In the genomic region with DNA sequence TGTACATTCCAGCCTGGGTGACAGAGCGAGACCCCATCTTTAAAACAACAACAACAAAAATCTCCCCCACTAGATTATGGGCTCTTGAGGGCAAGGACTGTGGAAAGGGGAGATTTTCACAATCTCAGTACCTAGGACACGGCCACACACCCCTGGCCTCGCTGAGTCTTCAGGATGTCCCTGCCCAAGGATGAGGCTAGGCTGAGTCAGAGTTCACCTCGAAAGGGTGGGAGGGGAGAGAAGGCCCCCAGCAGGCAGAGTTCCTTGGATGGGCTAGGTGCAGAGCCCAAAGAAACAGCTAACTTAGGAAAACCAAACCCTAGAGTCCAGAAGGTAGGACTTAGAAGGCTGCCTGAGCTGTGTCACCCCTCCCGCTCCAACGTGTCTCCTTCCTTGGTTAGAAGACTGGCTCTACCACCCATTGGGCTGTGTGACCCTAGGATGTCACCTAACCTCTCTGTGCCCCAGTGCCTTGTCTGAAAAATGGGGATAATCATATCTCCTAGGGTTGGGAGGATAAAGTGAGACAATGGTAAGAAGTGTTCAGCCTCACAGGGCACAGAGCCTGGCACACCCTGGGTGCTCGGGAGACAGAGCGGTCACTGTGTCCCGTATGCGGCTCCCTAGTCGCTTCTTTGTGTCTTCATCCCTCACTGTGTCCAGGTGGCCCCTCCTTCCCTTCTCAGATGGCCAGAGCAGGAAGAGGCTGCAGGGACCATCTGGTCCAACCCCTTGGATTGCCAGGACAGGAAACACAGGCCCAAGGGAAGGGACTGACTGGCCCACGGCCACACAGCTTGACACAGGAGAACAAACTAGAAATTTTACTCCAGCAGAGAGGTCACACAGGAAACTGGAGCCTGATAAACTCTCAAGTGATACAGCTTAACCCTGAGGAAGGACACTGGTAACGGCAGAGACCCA, we compare ENCODE assay signal across 13 cellular contexts. TPM values are rescaled to one million over a fixed set of nuclear protein-coding genes. Genes with fewer than 3 reads are reported as not detected.
DNase-seq lines count a peak whose midpoint lies in the region; ATAC-seq and TF ChIP-seq lines count a peak whose summit lies in the region.
"Had no signal": no experiment of that assay in that cellular context is flagged by ENCODE, and none has a peak within 500 bp of the region (broad histone marks: within the 10 kb centered on the region; RNA-seq: fewer than 3 reads in every experiment).

No MANE protein-coding gene starts in this region.

- peak overlapping the region; percentile 75 for H3K27ac ChIP-seq in left ventricle myocardium inferior (replicated peaks)
- H3K27ac ChIP-seq: testis had no signal

- H3K4me3 ChIP-seq in left ventricle myocardium inferior, result no peak overlapping the region
- H3K4me3 ChIP-seq: lung, testis had no signal

- H3K36me3 Mint-ChIP-seq in central memory CD8-positive, alpha-beta T cell (ENCODE audit: insufficient read depth), result peaks cover 14% of the 10 kb centered on the region
- peaks cover 51% of the 10 kb centered on the region for H3K36me3 Mint-ChIP-seq in osteocyte (ENCODE audit: unreplicated experiment)
- H3K36me3 Mint-ChIP-seq in natural killer cell, result no peaks in the 10 kb centered on the region

- peaks cover 10% of the 10 kb centered on the region for H3K36me3 ChIP-seq in left ventricle myocardium inferior

- no peak for ATAC-seq in central memory CD8-positive, alpha-beta T cell (replicated peaks; ENCODE audit: extremely low read depth, poor library complexity, severe bottlenecking)
- ATAC-seq in omental fat pad (ENCODE audit: low FRiP score), result no peak
- ATAC-seq in natural killer cell, result no peak
- no peak for ATAC-seq in GM21576 (IDR thresholded peaks at IDR 0.05; ENCODE audit: unreplicated experiment)

- H3K9me3 ChIP-seq in left ventricle myocardium inferior (replicated peaks), result no peaks in the 10 kb centered on the region
- H3K9me3 ChIP-seq: testis had no signal

- TF ChIP-seq CTCF in left ventricle myocardium inferior (IDR thresholded peaks at IDR 0.05; ENCODE audit: borderline replicate concordance) (no peak), osteocyte (IDR thresholded peaks at IDR 0.05) (no peak), omental fat pad (IDR thresholded peaks at IDR 0.05) (no peak), natural killer cell (IDR thresholded peaks at IDR 0.05) (no peak)

- H3K4me1 ChIP-seq in left ventricle myocardium inferior, result peaks cover 33% of the 10 kb centered on the region

- DNase-seq in ELR (ENCODE audit: low read depth) (peak; percentile 70), left ventricle myocardium inferior (peak; percentile 75), osteocyte (ENCODE audit: extremely low spot score, unreplicated experiment) (no peak), NCI-H345 (lab: John Stamatoyannopoulos, UW) (no peak), omental fat pad (ENCODE audit: low spot score) (no peak), natural killer cell (no peak)
- DNase-seq in central memory CD8-positive, alpha-beta T cell (ENCODE audit: low spot score in 2 of 2), result no peak
- DNase-seq: erythroblast, NCI-H1930, NCI-H774, testis had no signal

- no peaks in the 10 kb centered on the region for H3K27me3 ChIP-seq in left ventricle myocardium inferior (ENCODE audit: low read depth)
- H3K27me3 ChIP-seq: testis had no signal

- H3K4me1 Mint-ChIP-seq in central memory CD8-positive, alpha-beta T cell, result peaks cover 39% of the 10 kb centered on the region
- H3K4me1 Mint-ChIP-seq in osteocyte (ENCODE audit: unreplicated experiment) (peaks cover 76% of the 10 kb centered on the region), natural killer cell (peaks cover 16 to 33% of the 10 kb centered on the region in 2 donors)

- peak overlapping the region; percentile 10 for H3K27ac Mint-ChIP-seq in central memory CD8-positive, alpha-beta T cell (ENCODE audit: low read depth)
- H3K27ac Mint-ChIP-seq in osteocyte (ENCODE audit: unreplicated experiment), result peak overlapping the region; percentile 90
- no peak overlapping the region for H3K27ac Mint-ChIP-seq in natural killer cell

- no peaks in the 10 kb centered on the region for H3K9me3 Mint-ChIP-seq in central memory CD8-positive, alpha-beta T cell
- peaks cover 4% of the 10 kb centered on the region for H3K9me3 Mint-ChIP-seq in osteocyte (ENCODE audit: unreplicated experiment)
- H3K9me3 Mint-ChIP-seq in natural killer cell, result no peaks in the 10 kb centered on the region

- no peaks in the 10 kb centered on the region for H3K27me3 Mint-ChIP-seq in central memory CD8-positive, alpha-beta T cell
- no peaks in the 10 kb centered on the region for H3K27me3 Mint-ChIP-seq in osteocyte (ENCODE audit: unreplicated experiment)
- H3K27me3 Mint-ChIP-seq in natural killer cell (ENCODE audit: low read depth in 2 of 2), result no peaks in the 10 kb centered on the region

- H3K4me3 Mint-ChIP-seq in central memory CD8-positive, alpha-beta T cell, result no peak overlapping the region
- H3K4me3 Mint-ChIP-seq in osteocyte (ENCODE audit: unreplicated experiment) (no peak overlapping the region), natural killer cell (no peak overlapping the region)

- intact Hi-C loops in left ventricle myocardium inferior (cut with micrococcal nuclease) (no loop called here), natural killer cell (cut with micrococcal nuclease) (no loop called here)

RNA-seq across cellular contexts. Expression of a gene that starts 11.2 kb away (rescaled TPM):
- 2.3 TPM for total RNA-seq in left ventricle myocardium inferior
- total RNA-seq in osteocyte, result 71.8 and 78.7 TPM in 2 replicates
- 1 to 10 TPM; 2.7 to 6.3 (median 3.6) TPM for total RNA-seq in omental fat pad
- total RNA-seq in natural killer cell, result 10 to 100 TPM; 18.2 to 35.4 (median 23.2) TPM

Comparison
In these comparisons a context has a peak if more than half of its experiments do, and no peak if none do; other contexts are left out.
1. DNase-seq: peak in ELR (single experiment) and left ventricle myocardium inferior (single experiment); none in central memory CD8-positive, alpha-beta T cell (0 of 2), osteocyte (single experiment), NCI-H345 (single experiment), omental fat pad (single experiment) and natural killer cell (single experiment).
2. H3K27ac Mint-ChIP-seq: peak in central memory CD8-positive, alpha-beta T cell (single experiment) and osteocyte (single experiment); none in natural killer cell (0 of 2).